8 cellular contexts compared by ENCODE assay signal in the genomic region with DNA sequence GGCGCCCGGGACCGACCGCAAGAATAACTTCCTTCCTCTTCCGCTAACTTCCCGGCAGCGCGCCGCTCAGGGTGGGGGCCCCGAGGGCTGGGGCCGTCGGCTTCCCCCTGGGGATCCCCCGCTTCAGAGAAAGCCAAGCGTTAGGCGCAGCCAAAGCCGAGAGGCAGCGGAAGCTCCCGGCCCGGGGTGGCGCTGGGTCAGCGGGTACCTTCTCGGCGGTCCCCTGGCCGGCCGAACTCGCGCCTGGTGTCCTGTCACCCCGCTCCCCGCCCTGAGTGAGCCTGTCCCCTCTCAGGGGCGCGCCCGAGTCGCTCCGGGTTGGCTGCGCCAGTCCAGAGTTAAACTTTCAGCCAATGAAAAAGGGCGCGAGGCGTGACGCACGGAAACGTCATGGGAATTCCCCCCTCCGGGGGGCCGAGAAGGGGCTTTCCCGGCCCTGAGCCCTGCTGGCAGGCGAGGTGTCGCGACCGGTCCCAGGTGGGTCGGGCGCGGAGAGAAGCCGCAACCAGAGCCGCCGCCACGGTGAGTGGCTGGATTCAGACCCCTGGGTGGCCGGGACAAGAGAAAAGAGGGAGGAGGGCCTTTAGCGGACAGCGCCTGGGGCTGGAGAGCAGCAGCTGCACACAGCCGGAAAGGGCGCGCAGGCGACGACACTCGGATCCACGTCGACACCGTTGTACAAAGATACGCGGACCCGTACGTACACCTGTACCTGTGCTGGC. TPM values are rescaled to one million over a fixed set of nuclear protein-coding genes. Genes with fewer than 3 reads are reported as not detected.
A peak's percentile ranks its signal among the peaks of the same experiment; 100 is the strongest.
DNase-seq lines count a peak whose midpoint lies in the region; ATAC-seq and TF ChIP-seq lines count a peak whose summit lies in the region.

No MANE protein-coding gene starts in this region.

- H3K79me2 ChIP-seq in KMS-11 (ENCODE audit: insufficient read depth, low read depth) = peaks cover 22% of the 10 kb centered on the region

- TF ChIP-seq CTCF in KMS-11 (conservative IDR thresholded peaks at IDR 0.05; ENCODE audit: low read depth, low read length) (peak; percentile 12), cardiac muscle cell (IDR thresholded peaks at IDR 0.05; ENCODE audit: low read depth, low read length) (no peak), type B pancreatic cell (conservative IDR thresholded peaks at IDR 0.05) (peak; percentile 99)

- H3K9me3 Mint-ChIP-seq in type B pancreatic cell = no peaks in the 10 kb centered on the region

- ATAC-seq in GM21786 (IDR thresholded peaks at IDR 0.05; ENCODE audit: unreplicated experiment) = peak; percentile 81

- no peaks in the 10 kb centered on the region for H3K9me3 ChIP-seq in cardiac muscle cell (ENCODE audit: low read depth)

- peak overlapping the region; percentile 92 for H3K4me3 Mint-ChIP-seq in type B pancreatic cell

- H3K36me3 ChIP-seq in KMS-11 (ENCODE audit: insufficient read depth) (peaks cover 3% of the 10 kb centered on the region; the same call in 1 of the 2 replicates), cardiac muscle cell (no peaks in the 10 kb centered on the region)

- no peak overlapping the region for H3K4me3 ChIP-seq in KMS-11 (IDR thresholded peaks at IDR 0.05; ENCODE audit: insufficient read depth, low read depth, low read length)
- H3K4me3 ChIP-seq in cardiac muscle cell = peak overlapping the region; percentile 75

- peaks cover 13% of the 10 kb centered on the region for H3K4me1 Mint-ChIP-seq in type B pancreatic cell (ENCODE audit: unreplicated experiment)

- H3K27me3 ChIP-seq in KMS-11 (ENCODE audit: insufficient read depth, low read depth) (no peaks in the 10 kb centered on the region), cardiac muscle cell (peaks cover 22% of the 10 kb centered on the region)

- peaks cover 33% of the 10 kb centered on the region for H3K4me1 ChIP-seq in KMS-11 (ENCODE audit: low read depth, poor library complexity, severe bottlenecking)
- no peaks in the 10 kb centered on the region for H3K4me1 ChIP-seq in cardiac muscle cell (ENCODE audit: low read depth)

- H3K9ac ChIP-seq in KMS-11 = peak overlapping the region; percentile 94

- no peaks in the 10 kb centered on the region for H3K36me3 Mint-ChIP-seq in type B pancreatic cell

- H3K27ac ChIP-seq in KMS-11 (peak overlapping the region; percentile 93), cardiac muscle cell (no peak overlapping the region)

- peaks cover 21% of the 10 kb centered on the region for H3K27me3 Mint-ChIP-seq in type B pancreatic cell

- peak; percentile 77 for DNase-seq in GDM1 (lab: John Stamatoyannopoulos, UW)
- DNase-seq in SKM-1 treated with dmso at 0.1 percent for 144 hours (lab: John Stamatoyannopoulos, UW; ENCODE audit: unreplicated experiment) = peak; percentile 81
- DNase-seq in activated naive CD8-positive, alpha-beta T cell treated with anti-CD3 and anti-CD28 coated beads, Interleukin-2, amount 50 U/mL, for 16 hours (ENCODE audit: low read depth, low spot score) = peak; percentile 98
- peak; percentile 95 to 96 for DNase-seq in cardiac muscle cell (ENCODE audit: low read depth in 1 of 2, low spot score in 1 of 2)
- peak; percentile 85 for DNase-seq in pons (ENCODE audit: low spot score)
- DNase-seq in type B pancreatic cell (ENCODE audit: extremely low spot score, unreplicated experiment) = peak; percentile 93

- H3K4me2 ChIP-seq in KMS-11 = peak overlapping the region; percentile 93

- no peaks in the 10 kb centered on the region for H4K20me1 ChIP-seq in KMS-11 (ENCODE audit: insufficient read depth)

- H2AFZ ChIP-seq in KMS-11 (ENCODE audit: low read depth) = peak overlapping the region; percentile 41

- peak overlapping the region; percentile 99 for H3K27ac Mint-ChIP-seq in type B pancreatic cell

RNA-seq across cellular contexts. Expression of a gene that starts 1.3 kb away (rescaled TPM):
- 21.5 and 29.8 TPM in 2 replicates for total RNA-seq in cardiac muscle cell
- polyA plus RNA-seq in cardiac muscle cell = 10.6 and 10.8 TPM in 2 replicates
- 29.7 and 47.1 TPM in 2 replicates for total RNA-seq in type B pancreatic cell (ENCODE audit: low replicate concordance)

RNA-seq across cellular contexts. Expression of a gene that starts 24.3 kb away (rescaled TPM):
- total RNA-seq in cardiac muscle cell = 19.8 and 24.7 TPM in 2 replicates
- 13.2 and 18.5 TPM in 2 replicates for polyA plus RNA-seq in cardiac muscle cell
- total RNA-seq in type B pancreatic cell (ENCODE audit: low replicate concordance) = 7.8 and 9.3 TPM in 2 replicates

RNA-seq across cellular contexts. Expression of a gene that starts 26.4 kb away (rescaled TPM):
- total RNA-seq in cardiac muscle cell (36.3 and 46.6 TPM in 2 replicates), type B pancreatic cell (ENCODE audit: low replicate concordance) (14.8 and 19.0 TPM in 2 replicates)
- 40.9 and 46.3 TPM in 2 replicates for polyA plus RNA-seq in cardiac muscle cell

RNA-seq across cellular contexts. Expression of a gene that starts 38.1 kb away (rescaled TPM):
- total RNA-seq in cardiac muscle cell = 113 and 134 TPM in 2 replicates
- 190 and 193 TPM in 2 replicates for polyA plus RNA-seq in cardiac muscle cell
- total RNA-seq in type B pancreatic cell (ENCODE audit: low replicate concordance) = 44.5 and 86.1 TPM in 2 replicates

RNA-seq across cellular contexts. Expression of a gene that starts 57.1 kb away (rescaled TPM):
- total RNA-seq in cardiac muscle cell (not detected in 2 replicates), type B pancreatic cell (ENCODE audit: low replicate concordance) (0.75 and 2.3 TPM in 2 replicates)
- 1.7 and 2.0 TPM in 2 replicates for polyA plus RNA-seq in cardiac muscle cell
